9 cellular contexts compared by ENCODE assay signal in genomic region chr6:145809211-145809610, GRCh38. TPM values are rescaled to one million over a fixed set of nuclear protein-coding genes. Genes with fewer than 3 reads are reported as not detected.
DNase-seq lines count a peak whose midpoint lies in the region; ATAC-seq and TF ChIP-seq lines count a peak whose summit lies in the region.
"Had no signal": no experiment of that assay in that cellular context is flagged by ENCODE, and none has a peak within 500 bp of the region (broad histone marks: within the 10 kb centered on the region; RNA-seq: fewer than 3 reads in every experiment).

No MANE protein-coding gene starts in this region.

- H3K27me3 Mint-ChIP-seq in activated naive CD8-positive, alpha-beta T cell treated with anti-CD3 and anti-CD28 coated beads for 36 hours, result no peaks in the 10 kb centered on the region

- intact Hi-C loops in testis (cut with DNase I; ENCODE audit: low total_unique reads), result no loop called here

- H3K4me3 Mint-ChIP-seq in activated naive CD8-positive, alpha-beta T cell treated with anti-CD3 and anti-CD28 coated beads for 36 hours, result no peak overlapping the region

- H3K27ac ChIP-seq in testis, result no peak overlapping the region

- TF ChIP-seq POLR2A in testis (IDR thresholded peaks at IDR 0.05), result no peak

- no peaks in the 10 kb centered on the region for H3K9me3 ChIP-seq in testis

- peaks cover 27% of the 10 kb centered on the region for H3K36me3 Mint-ChIP-seq in activated naive CD8-positive, alpha-beta T cell treated with anti-CD3 and anti-CD28 coated beads for 36 hours

- ATAC-seq in GM21390 (IDR thresholded peaks at IDR 0.05; ENCODE audit: unreplicated experiment) (peak; percentile 87), HG03108 (IDR thresholded peaks at IDR 0.05; ENCODE audit: unreplicated experiment) (peak; percentile 81)

- H3K27me3 ChIP-seq in testis, result no peaks in the 10 kb centered on the region

- in situ Hi-C loops in GM13977 (cut with MboI; ENCODE audit: low pct_unique_long_range_greater_than_20kb, low sequenced_read_pairs, unreplicated experiment), result no loop called here

- no peaks in the 10 kb centered on the region for H3K9me3 Mint-ChIP-seq in activated naive CD8-positive, alpha-beta T cell treated with anti-CD3 and anti-CD28 coated beads for 36 hours

- DNase-seq in GM13977 (ENCODE audit: low spot score) (peak; percentile 31), fibroblast of peridontal ligament (ENCODE audit: extremely low read depth) (peak; percentile 5), HuH-7.5 (ENCODE audit: low spot score) (no peak), NOMO-1 treated with DMSO at 0.1 percent for 48 hours (lab: John Stamatoyannopoulos, UW; ENCODE audit: unreplicated experiment) (no peak), testis (no peak)
- no peak for DNase-seq in activated naive CD8-positive, alpha-beta T cell treated with anti-CD3 and anti-CD28 coated beads for 36 hours
- DNase-seq: NCI-H2227 treated with DMSO at 0.1 percent for 48 hours had no signal

- H3K4me3 ChIP-seq in testis, result no peak overlapping the region

- TF ChIP-seq CTCF in GM13977 (IDR thresholded peaks at IDR 0.05; ENCODE audit: extremely low read depth, insufficient read depth, missing control alignments) (no peak), testis (IDR thresholded peaks at IDR 0.05) (no peak)

- peaks cover 27% of the 10 kb centered on the region for H3K4me1 Mint-ChIP-seq in activated naive CD8-positive, alpha-beta T cell treated with anti-CD3 and anti-CD28 coated beads for 36 hours

- peaks cover 20% of the 10 kb centered on the region for H3K4me1 ChIP-seq in testis

- H3K36me3 ChIP-seq in testis (ENCODE audit: low read depth, missing control alignments), result no peaks in the 10 kb centered on the region

- no peak overlapping the region for H3K27ac Mint-ChIP-seq in activated naive CD8-positive, alpha-beta T cell treated with anti-CD3 and anti-CD28 coated beads for 36 hours

RNA-seq across cellular contexts. Expression of gene FBXO30, which starts 5.4 kb away (rescaled TPM):
- total RNA-seq in activated naive CD8-positive, alpha-beta T cell treated with anti-CD3 and anti-CD28 coated beads for 36 hours, result 1 to 10 TPM; 3.7 to 4.1 TPM
- total RNA-seq in testis, result 10 to 100 TPM; 10.8 to 13.4 TPM
- polyA plus RNA-seq in testis (ENCODE audit: insufficient read depth, low read depth, low replicate concordance), result 11.6 TPM

Comparison
In these comparisons a context has a peak if more than half of its experiments do, and no peak if none do; other contexts are left out.
1. DNase-seq: peak in GM13977 (single experiment) and fibroblast of peridontal ligament (single experiment); none in activated naive CD8-positive, alpha-beta T cell treated with anti-CD3 and anti-CD28 coated beads for 36 hours (single experiment), HuH-7.5 (single experiment), NOMO-1 treated with DMSO at 0.1 percent for 48 hours (single experiment) and testis (single experiment).